10 cellular contexts compared by ENCODE assay signal in genomic region chr1:15963968-15964648, GRCh38. TPM values are rescaled to one million over a fixed set of nuclear protein-coding genes. Genes with fewer than 3 reads are reported as not detected.
DNase-seq lines count a peak whose midpoint lies in the region; ATAC-seq and TF ChIP-seq lines count a peak whose summit lies in the region.
"Had no signal": no experiment of that assay in that cellular context is flagged by ENCODE, and none has a peak within 500 bp of the region (broad histone marks: within the 10 kb centered on the region; RNA-seq: fewer than 3 reads in every experiment).

No MANE protein-coding gene starts in this region.

- peaks cover 65% of the 10 kb centered on the region for H3K4me1 Mint-ChIP-seq in dendritic cell treated with granulocyte-macrophage colony-stimulating factor and Interleukin-4, amounts not matched to agents 40 ng/mL and 50 ng/mL, for 4 days (ENCODE audit: low read depth)

- H3K4me2 ChIP-seq in OCI-LY3 (ENCODE audit: low read length) = peak overlapping the region; percentile 81

- peak overlapping the region; percentile 48 for H3K27ac Mint-ChIP-seq in dendritic cell treated with granulocyte-macrophage colony-stimulating factor and Interleukin-4, amounts not matched to agents 40 ng/mL and 50 ng/mL, for 4 days

- H3K4me3 Mint-ChIP-seq in dendritic cell treated with granulocyte-macrophage colony-stimulating factor and Interleukin-4, amounts not matched to agents 40 ng/mL and 50 ng/mL, for 4 days = no peak overlapping the region

- H4K20me1 ChIP-seq in OCI-LY3 (ENCODE audit: insufficient read depth, low read length) = no peaks in the 10 kb centered on the region

- H3K79me2 ChIP-seq in OCI-LY3 (ENCODE audit: low read length) = peaks cover 22% of the 10 kb centered on the region

- H3K27me3 ChIP-seq in right atrium auricular region (no peaks in the 10 kb centered on the region), OCI-LY3 (ENCODE audit: low read depth, low read length) (no peaks in the 10 kb centered on the region), tibial artery (no peaks in the 10 kb centered on the region)

- H3K4me3 ChIP-seq in right atrium auricular region = no peak overlapping the region
- peak overlapping the region; percentile 56 for H3K4me3 ChIP-seq in OCI-LY3 (ENCODE audit: low read length)
- H3K4me3 ChIP-seq in tibial artery = no peak overlapping the region

- H3K36me3 Mint-ChIP-seq in dendritic cell treated with granulocyte-macrophage colony-stimulating factor and Interleukin-4, amounts not matched to agents 40 ng/mL and 50 ng/mL, for 4 days (ENCODE audit: low read depth) = peaks cover 64% of the 10 kb centered on the region

- DNase-seq in Right ventricle myocardium inferior (ENCODE audit: missing footprints) (no peak), right atrium auricular region (ENCODE audit: low spot score) (no peak), tibial artery (no peak), anterior cingulate cortex (lab: John Stamatoyannopoulos, UW) (no peak)
- DNase-seq: NCI-H1417; stimulated activated CD4-positive, alpha-beta T cell treated with anti-CD3 and anti-CD28 coated beads, Interleukin-2, amount 100 ng/mL, for 24 hours had no signal

- no peaks in the 10 kb centered on the region for H3K9me3 ChIP-seq in right atrium auricular region
- H3K9me3 ChIP-seq in OCI-LY3 (ENCODE audit: insufficient read depth, low read length) = no peaks in the 10 kb centered on the region
- no peaks in the 10 kb centered on the region for H3K9me3 ChIP-seq in tibial artery

- H3K4me1 ChIP-seq in right atrium auricular region (peaks cover 0 to 42% of the 10 kb centered on the region in 2 donors), OCI-LY3 (ENCODE audit: low read length) (peaks cover 70% of the 10 kb centered on the region), tibial artery (peaks cover 0 to 58% (median 22%) of the 10 kb centered on the region in 4 donors)

- intact Hi-C loops in Right ventricle myocardium inferior (cut with DNase I) (no loop called here), tibial artery (cut with DNase I; ENCODE audit: low total_unique reads) (loop anchor here (5.0 kb wide), 1 partner anchor 137 kb away; no protein-coding TSS in a partner anchor)
- intact Hi-C loops in dendritic cell treated with granulocyte-macrophage colony-stimulating factor and Interleukin-4, amounts not matched to agents 40 ng/mL and 50 ng/mL, for 4 days (cut with micrococcal nuclease) = no loop called here

- H3K27me3 Mint-ChIP-seq in dendritic cell treated with granulocyte-macrophage colony-stimulating factor and Interleukin-4, amounts not matched to agents 40 ng/mL and 50 ng/mL, for 4 days = no peaks in the 10 kb centered on the region

- H3K9me3 Mint-ChIP-seq in dendritic cell treated with granulocyte-macrophage colony-stimulating factor and Interleukin-4, amounts not matched to agents 40 ng/mL and 50 ng/mL, for 4 days = no peaks in the 10 kb centered on the region

- H3K27ac ChIP-seq in right atrium auricular region = no peak overlapping the region
- H3K27ac ChIP-seq in OCI-LY3 (ENCODE audit: low read length) = peak overlapping the region; percentile 96
- peak overlapping the region; percentile 43 to 54 for H3K27ac ChIP-seq in tibial artery

- ATAC-seq in Right ventricle myocardium inferior (peak; percentile 58), HG02588 (IDR thresholded peaks at IDR 0.05; ENCODE audit: unreplicated experiment) (no peak), HG03378 (IDR thresholded peaks at IDR 0.05; ENCODE audit: unreplicated experiment) (no peak)

- no peak overlapping the region for H2AFZ ChIP-seq in OCI-LY3 (ENCODE audit: low read depth, low read length)

- no peak for TF ChIP-seq CTCF in right atrium auricular region (IDR thresholded peaks at IDR 0.05)
- TF ChIP-seq CTCF in OCI-LY3 (IDR thresholded peaks at IDR 0.05; ENCODE audit: low read depth, low read length) = no peak
- TF ChIP-seq CTCF in tibial artery (IDR thresholded peaks at IDR 0.05) = no peak

- H3K9ac ChIP-seq in OCI-LY3 (ENCODE audit: low read length) = peak overlapping the region; percentile 50

- H3K36me3 ChIP-seq in right atrium auricular region = no peaks in the 10 kb centered on the region
- peaks cover 15% of the 10 kb centered on the region for H3K36me3 ChIP-seq in OCI-LY3 (replicated peaks; ENCODE audit: low read depth, low read length)
- H3K36me3 ChIP-seq in tibial artery = peaks cover 2 to 13% (median 6%) of the 10 kb centered on the region in 3 donors

RNA-seq across cellular contexts. Expression of gene ZBTB17, which starts 11.8 kb away (rescaled TPM):
- total RNA-seq in Right ventricle myocardium inferior = 23.4 TPM
- total RNA-seq in right atrium auricular region = 10 to 100 TPM; 14.8 to 27.5 TPM

RNA-seq across cellular contexts. Expression of gene SRARP, which starts 39.9 kb away (rescaled TPM):
- 0.41 TPM for total RNA-seq in Right ventricle myocardium inferior
- under 1 TPM in 1 of 2 donors, not detected in 1; 0.31 TPM for total RNA-seq in right atrium auricular region

RNA-seq across cellular contexts. Expression of gene HSPB7, which starts 53.7 kb away (rescaled TPM):
- total RNA-seq in Right ventricle myocardium inferior (4,074 TPM), right atrium auricular region (1,000 to 10,000 TPM; 1,082 to 1,229 TPM)

RNA-seq across cellular contexts. Expression of gene CLCNKA, which starts 57.7 kb away (rescaled TPM):
- total RNA-seq in Right ventricle myocardium inferior = 0.19 TPM
- under 1 TPM in 1 of 2 donors, not detected in 1; 0.20 TPM for total RNA-seq in right atrium auricular region

Comparison
In these comparisons a context has a peak if more than half of its experiments do, and no peak if none do; other contexts are left out.
1. H3K27ac ChIP-seq: peak in OCI-LY3 (single experiment) and tibial artery (2 of 2); none in right atrium auricular region (0 of 2).